In genomic region chr19:38033658-38034150, GRCh38 we compare ENCODE assay signal across 9 cellular contexts.
A peak's percentile ranks its signal among the peaks of the same experiment; 100 is the strongest.
DNase-seq lines count a peak whose midpoint lies in the region; ATAC-seq and TF ChIP-seq lines count a peak whose summit lies in the region.
"Had no signal": no experiment of that assay in that cellular context is flagged by ENCODE, and none has a peak within 500 bp of the region (broad histone marks: within the 10 kb centered on the region; RNA-seq: fewer than 3 reads in every experiment).

No MANE protein-coding gene starts in this region.

- no peak for DNase-seq in T-helper 17 cell
- DNase-seq in transverse colon: peak; percentile 45
- no peak for DNase-seq in AG08396 (ENCODE audit: low spot score)
- no peak for DNase-seq in pons (ENCODE audit: low spot score)
- no peak for DNase-seq in SKM-1 treated with dmso at 0.1 percent for 144 hours (lab: John Stamatoyannopoulos, UW; ENCODE audit: unreplicated experiment)
- DNase-seq: activated T-cell treated with anti-CD3 and anti-CD28 coated beads, Interleukin-2, amount 50 U/mL, for 48 hours had no signal

- H3K4me1 Mint-ChIP-seq in T-helper 17 cell: peaks cover 16% of the 10 kb centered on the region

- H3K27me3 ChIP-seq in transverse colon: no peaks in the 10 kb centered on the region

- no peaks in the 10 kb centered on the region for H3K4me1 ChIP-seq in transverse colon

- no peak overlapping the region for H3K4me3 Mint-ChIP-seq in T-helper 17 cell

- in situ Hi-C loops in transverse colon (cut with MboI; ENCODE audit: low pct_ligation_motif_present in 1 of 4, low pct_unique_long_range_greater_than_20kb in 1 of 4, low sequenced_read_pairs in 3 of 4): no loop called here

- no peak for TF ChIP-seq CTCF in transverse colon (IDR thresholded peaks at IDR 0.05)

- H3K27me3 Mint-ChIP-seq in T-helper 17 cell: no peaks in the 10 kb centered on the region

- peaks cover 4% of the 10 kb centered on the region for H3K36me3 Mint-ChIP-seq in T-helper 17 cell (ENCODE audit: low read depth)

- TF ChIP-seq POLR2A in transverse colon (IDR thresholded peaks at IDR 0.05): no peak

- peak overlapping the region in 1 of 4 donors; percentile 30 for H3K27ac ChIP-seq in transverse colon

- no peak for TF ChIP-seq EP300 in transverse colon (IDR thresholded peaks at IDR 0.05; ENCODE audit: low read depth)

- H3K27ac Mint-ChIP-seq in T-helper 17 cell: peak overlapping the region; percentile 62

- intact Hi-C loops in transverse colon (cut with DNase I; ENCODE audit: low total_unique reads): no loop called here

- ATAC-seq in GM19351 (IDR thresholded peaks at IDR 0.05; ENCODE audit: unreplicated experiment): peak; percentile 82
- peak; percentile 68 for ATAC-seq in HG03045 (IDR thresholded peaks at IDR 0.05; ENCODE audit: unreplicated experiment)
- ATAC-seq in T-helper 17 cell: peak; percentile 71
- ATAC-seq: K562 had no signal

- H3K4me3 ChIP-seq in transverse colon: no peak overlapping the region
- H3K4me3 ChIP-seq: K562 had no signal

- 61 to 75% methylated on average over 5 to 12 of the region's 12 CpGs for WGBS in transverse colon (ENCODE audit: low coverage in 1 of 2), 2 donors

- no peaks in the 10 kb centered on the region for H3K36me3 ChIP-seq in transverse colon

- H3K9me3 ChIP-seq in T-helper 17 cell (ENCODE audit: control insufficient read depth, low read length, poor library complexity, severe bottlenecking) (no peaks in the 10 kb centered on the region), transverse colon (no peaks in the 10 kb centered on the region)
